Comparison of ENCODE assay signal across 16 cellular contexts in genomic region chr10:30832727-30833624, GRCh38.
DNase-seq lines count a peak whose midpoint lies in the region; ATAC-seq, FAIRE-seq and TF ChIP-seq lines count a peak whose summit lies in the region.
"Had no signal": no experiment of that assay in that cellular context is flagged by ENCODE, and none has a peak within 500 bp of the region (broad histone marks: within the 10 kb centered on the region; RNA-seq: fewer than 3 reads in every experiment).

No MANE protein-coding gene starts in this region.

- no peaks in the 10 kb centered on the region for H4K20me1 ChIP-seq in H1 (replicated peaks in 1 of 2; ENCODE audit: control insufficient read depth in 1 of 2, insufficient read depth in 2 of 2, low read length in 2 of 2)

- no peaks in the 10 kb centered on the region for H3K9me3 ChIP-seq in H1 (ENCODE audit: insufficient read depth in 2 of 2, low read depth in 1 of 2, low read length in 1 of 2)
- peaks cover 0 to 3% of the 10 kb centered on the region in 2 donors for H3K9me3 ChIP-seq in neuronal stem cell (replicated peaks in 1 of 2; ENCODE audit: control insufficient read depth in 2 of 2, insufficient read depth in 1 of 2, low read depth in 1 of 2, low read length in 2 of 2)
- no peaks in the 10 kb centered on the region for H3K9me3 ChIP-seq in uterus

- H3K27ac ChIP-seq in H1 (ENCODE audit: low read depth, low read length) (no peak overlapping the region), neuronal stem cell (replicated peaks; ENCODE audit: low read length) (peak overlapping the region; percentile 82), uterus (peak overlapping the region; percentile 33 to 42)
- H3K27ac ChIP-seq: KMS-11 had no signal

- H3K4me2 ChIP-seq in H1 (ENCODE audit: insufficient read depth in 1 of 2, low read depth in 2 of 2, low read length in 2 of 2) (no peak overlapping the region), neuronal stem cell (ENCODE audit: insufficient read depth, low read length, poor library complexity, severe bottlenecking) (no peak overlapping the region)
- H3K4me2 ChIP-seq: KMS-11 had no signal

- H3K18ac ChIP-seq in H1 (ENCODE audit: extremely low read depth, low read length) = no peak overlapping the region
- H3K18ac ChIP-seq in neuronal stem cell (ENCODE audit: low read length) = peak overlapping the region; percentile 89

- no peak overlapping the region for H3K4me3 Mint-ChIP-seq in immature natural killer cell

- TF ChIP-seq POLR2A in H1 (IDR thresholded peaks at IDR 0.05; ENCODE audit: control extremely low read depth in 1 of 2, low read depth in 2 of 2, low read length in 2 of 2) = no peak
- no peak for TF ChIP-seq POLR2A in uterus (IDR thresholded peaks at IDR 0.05)

- no peak overlapping the region for H3K4ac ChIP-seq in H1 (replicated peaks; ENCODE audit: insufficient read length, low read depth, low read length)
- no peak overlapping the region for H3K4ac ChIP-seq in neuronal stem cell (ENCODE audit: low read length)

- no peak overlapping the region for H3K27ac Mint-ChIP-seq in immature natural killer cell

- H3K4me1 Mint-ChIP-seq in immature natural killer cell = no peaks in the 10 kb centered on the region

- DNase-seq in left ventricle myocardium superior = no peak
- DNase-seq in Right ventricle myocardium superior = no peak
- no peak for DNase-seq in H1 (ENCODE audit: low read depth in 1 of 2, low spot score in 2 of 2)
- DNase-seq in neuronal stem cell (ENCODE audit: low spot score) = no peak
- no peak for DNase-seq in uterus
- no peak for DNase-seq in NCI-H1105 (lab: John Stamatoyannopoulos, UW)
- no peak for DNase-seq in HCEC 1CT
- no peak for DNase-seq in immature natural killer cell
- DNase-seq: C1 segment of cervical spinal cord, DMS53, MM.1S, NCI-H187, NCI-H2171 treated with DMSO at 0.1 percent for 48 hours, NCI-H510A treated with DMSO at 0.1 percent for 48 hours had no signal

- no peaks in the 10 kb centered on the region for H3K36me3 ChIP-seq in H1 (ENCODE audit: control insufficient read depth in 2 of 4, insufficient read depth in 4 of 4, low read length in 3 of 4)
- no peaks in the 10 kb centered on the region for H3K36me3 ChIP-seq in neuronal stem cell (replicated peaks in 1 of 2; ENCODE audit: control insufficient read depth in 2 of 2, insufficient read depth in 2 of 2, low read length in 2 of 2)
- no peaks in the 10 kb centered on the region for H3K36me3 ChIP-seq in uterus

- H3K4me3 ChIP-seq in H1 (ENCODE audit: extremely low read depth in 1 of 4, insufficient read depth in 2 of 4, low read depth in 3 of 4, low read length in 4 of 4) (no peak overlapping the region), neuronal stem cell (ENCODE audit: low read length in 2 of 2) (no peak overlapping the region), uterus (no peak overlapping the region)

- no peak overlapping the region for H4K5ac ChIP-seq in H1 (ENCODE audit: insufficient read length, low read depth, low read length)

- 91% methylated on average over 13 of the region's 13 CpGs; no CpG with 5 or more reads in 1 of the 2 experiments for WGBS in H1 (ENCODE audit: extremely low coverage in 1 of 2, insufficient coverage in 1 of 2, insufficient read length in 1 of 2, insufficient replicate concordance in 2 of 2, low coverage in 1 of 2, low lambda C conversion rate in 2 of 2, missing lambda C conversion rate in 1 of 2), 2 experiments
- WGBS in neuronal stem cell (ENCODE audit: extremely low coverage in 2 of 2, insufficient read length in 2 of 2, insufficient replicate concordance in 1 of 2), 2 donors = no CpG with 5 or more reads among the region's 13 CpGs

- H3K27me3 ChIP-seq in H1 (replicated peaks in 1 of 4; ENCODE audit: control insufficient read depth in 3 of 4, extremely low read depth in 1 of 4, insufficient read depth in 3 of 4, low read length in 3 of 4) = no peaks in the 10 kb centered on the region
- H3K27me3 ChIP-seq in neuronal stem cell (ENCODE audit: control insufficient read depth in 3 of 3, insufficient read depth in 3 of 3, low read depth in 1 of 3, low read length in 3 of 3) = no peaks in the 10 kb centered on the region
- H3K27me3 ChIP-seq in uterus = no peaks in the 10 kb centered on the region

- H2BK120ac ChIP-seq in H1 (replicated peaks; ENCODE audit: low read depth, low read length) = no peak overlapping the region
- peak overlapping the region; percentile 26 for H2BK120ac ChIP-seq in neuronal stem cell (ENCODE audit: low read depth, low read length)

- TF ChIP-seq CTCF in H1 (IDR thresholded peaks at IDR 0.05; ENCODE audit: control extremely low read depth in 1 of 3, insufficient read depth in 1 of 3, low read depth in 1 of 3, low read length in 3 of 3) (no peak), uterus (IDR thresholded peaks at IDR 0.05) (no peak)

- H2AK5ac ChIP-seq in H1 (ENCODE audit: low read depth, low read length) = no peak overlapping the region
- H2AK5ac ChIP-seq in neuronal stem cell (ENCODE audit: low read depth, low read length) = peak overlapping the region; percentile 72

- H2AFZ ChIP-seq in H1 (ENCODE audit: low read length) = no peak overlapping the region
- H2AFZ ChIP-seq in neuronal stem cell (ENCODE audit: low read length) = peak overlapping the region; percentile 19

- H3K79me1 ChIP-seq in H1 (ENCODE audit: low read depth, low read length) (no peaks in the 10 kb centered on the region), neuronal stem cell (ENCODE audit: low read depth, low read length) (no peaks in the 10 kb centered on the region)

- peak; percentile 36 for ATAC-seq in left ventricle myocardium superior
- no peak for ATAC-seq in Right ventricle myocardium superior (ENCODE audit: poor library complexity)

- no peak for FAIRE-seq in H1 (lab: Jason Lieb, UNC)
- FAIRE-seq: RCC 7860 had no signal

- intact Hi-C loops in left ventricle myocardium superior (cut with micrococcal nuclease) = no loop called here
- intact Hi-C loops in Right ventricle myocardium superior (cut with DNase I) = no loop called here
- intact Hi-C loops in uterus (cut with DNase I; ENCODE audit: low total_unique reads) = no loop called here

- CTCF ChIA-PET in H1 (lab: Charles Lee; ENCODE audit: partially characterized antibody) = interaction anchor here (0.6 to 1.2 kb wide), 2 partner anchors 15 to 748 kb away, joined by 3 to 4 read pairs; no protein-coding TSS in a partner anchor

- POLR2A ChIA-PET in H1 (lab: Charles Lee; ENCODE audit: partially characterized antibody) = no interaction called here

- H3K14ac ChIP-seq in H1 (ENCODE audit: insufficient read length) (no peak overlapping the region), neuronal stem cell (ENCODE audit: low read length) (no peak overlapping the region)

- no peaks in the 10 kb centered on the region for H3K23me2 ChIP-seq in H1 (ENCODE audit: low read depth, low read length)

- H3K9me3 Mint-ChIP-seq in immature natural killer cell = no peaks in the 10 kb centered on the region

- H3K79me2 ChIP-seq in H1 (ENCODE audit: control insufficient read depth in 1 of 2, insufficient read depth in 2 of 2, low read length in 2 of 2) = no peaks in the 10 kb centered on the region

- H3K36me3 Mint-ChIP-seq in immature natural killer cell = no peaks in the 10 kb centered on the region

- no peak for TF ChIP-seq EP300 in H1 (IDR thresholded peaks at IDR 0.05; ENCODE audit: borderline replicate concordance in 1 of 2, low read depth in 2 of 2, low read length in 2 of 2)

- no peak for TF ChIP-seq RAD21 in H1 (IDR thresholded peaks at IDR 0.05 in 1 of 2, conservative IDR thresholded peaks at IDR 0.05 in 1 of 2; ENCODE audit: low read depth in 2 of 2, low read length in 2 of 2)

- H2BK15ac ChIP-seq in H1 (ENCODE audit: low read length) (no peak overlapping the region; the same call in 1 of the 2 replicates), neuronal stem cell (ENCODE audit: low read length) (no peak overlapping the region)

- H2BK5ac ChIP-seq in H1 (ENCODE audit: low read depth, low read length) (peak overlapping the region; percentile 61; the same call in 1 of the 2 replicates), neuronal stem cell (ENCODE audit: low read length) (peak overlapping the region; percentile 20)

- H3K9ac ChIP-seq in H1 (replicated peaks in 1 of 4; ENCODE audit: extremely low read depth in 1 of 4, low read depth in 3 of 4, low read length in 3 of 4) (no peak overlapping the region), neuronal stem cell (ENCODE audit: low read depth, low read length, poor library complexity) (no peak overlapping the region)
- H3K9ac ChIP-seq: KMS-11 had no signal

- H3K4me1 ChIP-seq in H1 (replicated peaks in 1 of 4; ENCODE audit: control insufficient read depth in 3 of 4, insufficient read depth in 4 of 4, low read length in 3 of 4) (peaks cover 0 to 5% (median 2%) of the 10 kb centered on the region in 4 experiments; a peak in 6 of 7 replicates), neuronal stem cell (ENCODE audit: control insufficient read depth in 2 of 2, insufficient read depth in 1 of 2, low read depth in 1 of 2, low read length in 2 of 2) (peaks cover 0 to 23% of the 10 kb centered on the region in 2 donors), uterus (peaks cover 4 to 5% of the 10 kb centered on the region in 2 donors)

- H4K8ac ChIP-seq in H1 (ENCODE audit: extremely low read depth, insufficient read depth, low read length) (no peak overlapping the region; the same call in none of the 2 replicates), neuronal stem cell (ENCODE audit: low read depth, low read length) (no peak overlapping the region)

- H2BK20ac ChIP-seq in H1 (ENCODE audit: low read length) = no peak overlapping the region

- H4K91ac ChIP-seq in H1 (replicated peaks; ENCODE audit: insufficient read length, low read length) (no peak overlapping the region), neuronal stem cell (ENCODE audit: low read depth, low read length, poor library complexity) (peak overlapping the region; percentile 76)

- H2BK12ac ChIP-seq in H1 (ENCODE audit: low read depth, low read length) = no peak overlapping the region
- H2BK12ac ChIP-seq in neuronal stem cell (ENCODE audit: low read length) = no peak overlapping the region

- peaks cover 0 to 1% (median 0%) of the 10 kb centered on the region in 3 donors for H3K27me3 Mint-ChIP-seq in immature natural killer cell (ENCODE audit: low read depth in 3 of 3)

- H3K23ac ChIP-seq in H1 (ENCODE audit: insufficient read length) (no peak overlapping the region), neuronal stem cell (ENCODE audit: low read depth, low read length, poor library complexity) (no peak overlapping the region)

- H3K56ac ChIP-seq in H1 (replicated peaks; ENCODE audit: insufficient read length, low read depth, low read length) = no peak overlapping the region

TF ChIP-seq in H1, 55 proteins besides CTCF, POLR2A, EP300 and RAD21 (continues in another document):
- TF ChIP-seq, protein P1, sequence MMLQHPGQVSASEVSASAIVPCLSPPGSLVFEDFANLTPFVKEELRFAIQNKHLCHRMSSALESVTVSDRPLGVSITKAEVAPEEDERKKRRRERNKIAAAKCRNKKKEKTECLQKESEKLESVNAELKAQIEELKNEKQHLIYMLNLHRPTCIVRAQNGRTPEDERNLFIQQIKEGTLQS (IDR thresholded peaks at IDR 0.05; ENCODE audit: insufficient read depth, low read depth, low read length) = no peak
- no peak for TF ChIP-seq TCF12 (IDR thresholded peaks at IDR 0.05; ENCODE audit: low read depth, low read length)
- TF ChIP-seq RFX5 (IDR thresholded peaks at IDR 0.05; ENCODE audit: borderline replicate concordance, low read depth, low read length) = no peak
- TF ChIP-seq CTBP2 (IDR thresholded peaks at IDR 0.05; ENCODE audit: borderline replicate concordance, insufficient read depth, insufficient read length, low read length) = no peak
